38 cellular contexts compared by ENCODE assay signal in genomic region chr19:1699386-1699785, GRCh38. TPM values are rescaled to one million over a fixed set of nuclear protein-coding genes. Genes with fewer than 3 reads are reported as not detected.
"Had no signal": no experiment of that assay in that cellular context is flagged by ENCODE, and none has a peak within 500 bp of the region (broad histone marks: within the 10 kb centered on the region; RNA-seq: fewer than 3 reads in every experiment).

No MANE protein-coding gene starts in this region.

- ATAC-seq: activated CD8-positive, alpha-beta T cell treated with anti-CD3 and anti-CD28 coated beads for 36 hours; activated naive CD4-positive, alpha-beta T cell treated with anti-CD3 and anti-CD28 coated beads, Interleukin-2, amount 50 U/mL, for 72 hours; activated T-cell treated with anti-CD3 and anti-CD28 coated beads, Interleukin-2, amount 50 U/mL, for 4 hours; activated T-cell treated with anti-CD3 and anti-CD28 coated beads, Interleukin-2, amount 50 U/mL, for 72 hours; activated T-helper 17 cell treated with anti-CD3 and anti-CD28 coated beads, Interleukin-2, amount 50 U/mL, for 72 hours; body of pancreas; T-helper 17 cell had no signal

- H3K36me3 Mint-ChIP-seq: activated CD4-positive, alpha-beta memory T cell treated with anti-CD3 and anti-CD28 coated beads for 36 hours had no signal

- H3K4me3 Mint-ChIP-seq: activated B cell treated with CpG ODN at 0.5 μM for 24 hours; activated CD4-positive, alpha-beta memory T cell treated with anti-CD3 and anti-CD28 coated beads for 36 hours; activated CD4-positive, alpha-beta T cell treated with anti-CD3 and anti-CD28 coated beads, Interleukin-2, amount 10 ng/mL, durations not matched to agents 24 days and 14 days; activated CD8-positive, alpha-beta T cell treated with anti-CD3 and anti-CD28 coated beads for 36 hours; activated naive CD4-positive, alpha-beta T cell treated with anti-CD3 and anti-CD28 coated beads for 36 hours; activated naive CD8-positive, alpha-beta T cell treated with anti-CD3 and anti-CD28 coated beads for 36 hours; activated T-cell treated with anti-CD3 and anti-CD28 coated beads, Interleukin-2, amount 50 U/mL, for 4 hours; activated T-cell treated with anti-CD3 and anti-CD28 coated beads, Interleukin-2, amount 50 U/mL, for 72 hours; activated T-helper 1 cell treated with anti-CD3 and anti-CD28 coated beads, Interleukin-12 subunit alpha, Interleukin-12 subunit beta, Interleukin-2, Interleukin-4 antibody, amounts not matched to agents 30 ng/mL and 10 ng/mL and 1 ng/mL, durations not matched to agents 14 hours and 24 hours and 36 hours; activated T-helper 17 cell treated with anti-CD3 and anti-CD28 coated beads, Interleukin-2, amount 50 U/mL, for 72 hours; central memory CD8-positive, alpha-beta T cell; T-helper 17 cell had no signal

- H3K36me3 ChIP-seq: adrenal gland, brain microvascular endothelial cell, breast epithelium had no signal

- H3K4me1 ChIP-seq: adrenal gland, breast epithelium had no signal

- H3K4me3 ChIP-seq: adrenal gland, body of pancreas, breast epithelium had no signal

- H3K27ac ChIP-seq: adrenal gland, body of pancreas, brain microvascular endothelial cell, breast epithelium, VCaP had no signal

- DNase-seq: activated B cell treated with CpG ODN at 0.5 μM for 24 hours; activated CD4-positive, alpha-beta memory T cell treated with anti-CD3 and anti-CD28 coated beads for 36 hours; activated CD4-positive, alpha-beta T cell treated with anti-CD3 and anti-CD28 coated beads for 4 hours; activated CD4-positive, alpha-beta T cell treated with anti-CD3 and anti-CD28 coated beads, Interleukin-2, amount 10 ng/mL, durations not matched to agents 24 days and 14 days; activated CD4-positive, alpha-beta T cell treated with anti-CD3 and anti-CD28 coated beads, Interleukin-2, amount 50 U/mL, for 1 hour; activated CD4-positive, alpha-beta T cell treated with anti-CD3 and anti-CD28 coated beads, Interleukin-2, amount 50 U/mL, for 4 hours; activated CD4-positive, CD25-positive, alpha-beta regulatory T cell treated with anti-CD3 and anti-CD28 coated beads, Interleukin-2, amount 50 U/mL, for 72 hours; activated CD8-positive, alpha-beta memory T cell treated with anti-CD3 and anti-CD28 coated beads, Interleukin-2, amount 50 U/mL, for 4 hours; activated CD8-positive, alpha-beta T cell treated with anti-CD3 and anti-CD28 coated beads for 36 hours; activated effector memory CD4-positive, alpha-beta T cell treated with anti-CD3 and anti-CD28 coated beads, Interleukin-2, amount 50 U/mL, for 16 hours; activated gamma-delta T cell treated with Interleukin-2 at 50 U/mL for 16 hours; activated naive CD4-positive, alpha-beta T cell; activated naive CD4-positive, alpha-beta T cell treated with anti-CD3 and anti-CD28 coated beads for 36 hours; activated naive CD4-positive, alpha-beta T cell treated with anti-CD3 and anti-CD28 coated beads, Interleukin-2, amount 50 U/mL, for 16 hours; activated naive CD8-positive, alpha-beta T cell treated with anti-CD3 and anti-CD28 coated beads for 36 hours; activated T-cell treated with anti-CD3 and anti-CD28 coated beads for 4 hours; activated T-cell treated with anti-CD3 and anti-CD28 coated beads, Interleukin-2, amount 50 U/mL, for 1 hour; activated T-cell treated with anti-CD3 and anti-CD28 coated beads, Interleukin-2, amount 50 U/mL, for 4 hours; activated T-cell treated with anti-CD3 and anti-CD28 coated beads, Interleukin-2, amount 50 U/mL, for 72 hours; adrenal gland; amniotic stem cell; aorta; body of pancreas; brain microvascular endothelial cell; caudate nucleus; cerebellar nuclear complex; T-helper 17 cell; T-helper 9 cell had no signal

- H3K27ac Mint-ChIP-seq: activated B cell treated with CpG ODN at 0.5 μM for 24 hours; activated CD4-positive, alpha-beta memory T cell treated with anti-CD3 and anti-CD28 coated beads for 36 hours; activated CD4-positive, alpha-beta T cell treated with anti-CD3 and anti-CD28 coated beads, Interleukin-2, amount 10 ng/mL, durations not matched to agents 24 days and 14 days; activated CD8-positive, alpha-beta T cell treated with anti-CD3 and anti-CD28 coated beads for 36 hours; activated naive CD4-positive, alpha-beta T cell treated with anti-CD3 and anti-CD28 coated beads for 36 hours; activated naive CD4-positive, alpha-beta T cell treated with anti-CD3 and anti-CD28 coated beads, Interleukin-2, amount 50 U/mL, for 72 hours; activated naive CD8-positive, alpha-beta T cell treated with anti-CD3 and anti-CD28 coated beads for 36 hours; activated T-cell treated with anti-CD3 and anti-CD28 coated beads, Interleukin-2, amount 50 U/mL, for 72 hours; activated T-helper 1 cell treated with anti-CD3 and anti-CD28 coated beads, Interleukin-12 subunit alpha, Interleukin-12 subunit beta, Interleukin-2, Interleukin-4 antibody, amounts not matched to agents 30 ng/mL and 10 ng/mL and 1 ng/mL, durations not matched to agents 14 hours and 24 hours and 36 hours; activated T-helper 17 cell treated with anti-CD3 and anti-CD28 coated beads, Interleukin-2, amount 50 U/mL, for 72 hours; T-helper 17 cell had no signal

RNA-seq across cellular contexts. Expression of gene ONECUT3, which starts 53.9 kb away (rescaled TPM):
- total RNA-seq: activated B cell treated with CpG ODN at 0.5 μM for 24 hours; activated CD4-positive, alpha-beta memory T cell treated with anti-CD3 and anti-CD28 coated beads for 36 hours; activated CD4-positive, alpha-beta T cell treated with anti-CD3 and anti-CD28 coated beads, Interleukin-2, amount 10 ng/mL, durations not matched to agents 24 days and 14 days; activated CD8-positive, alpha-beta memory T cell treated with anti-CD3 and anti-CD28 coated beads for 36 hours; activated CD8-positive, alpha-beta T cell treated with anti-CD3 and anti-CD28 coated beads for 36 hours; activated naive CD4-positive, alpha-beta T cell treated with anti-CD3 and anti-CD28 coated beads for 36 hours; activated naive CD4-positive, alpha-beta T cell treated with anti-CD3 and anti-CD28 coated beads, Interleukin-2, amount 50 U/mL, for 72 hours; activated naive CD8-positive, alpha-beta T cell treated with anti-CD3 and anti-CD28 coated beads for 36 hours; activated T-cell treated with anti-CD3 and anti-CD28 coated beads, Interleukin-2, amount 50 U/mL, for 4 hours; activated T-cell treated with anti-CD3 and anti-CD28 coated beads, Interleukin-2, amount 50 U/mL, for 72 hours; activated T-helper 1 cell treated with anti-CD3 and anti-CD28 coated beads, Interleukin-12 subunit alpha, Interleukin-12 subunit beta, Interleukin-2, Interleukin-4 antibody, amounts not matched to agents 30 ng/mL and 10 ng/mL and 1 ng/mL, durations not matched to agents 14 hours and 24 hours and 36 hours; activated T-helper 17 cell treated with anti-CD3 and anti-CD28 coated beads, Interleukin-2, amount 50 U/mL, for 72 hours; adrenal gland; aorta; astrocyte; breast epithelium; chondrocyte; T-helper 17 cell; T-helper 2 cell treated with Interferon-gamma antibody and Interleukin-4, amounts not matched to agents 100 ng/mL and 5 ng/mL, for 36 hours had no signal
